ENCODE assay signal across 18 cellular contexts in genomic region chr4:87180767-87181166, GRCh38.
DNase-seq lines count a peak whose midpoint lies in the region; ATAC-seq and FAIRE-seq lines count a peak whose summit lies in the region.
"Had no signal": no experiment of that assay in that cellular context is flagged by ENCODE, and none has a peak within 500 bp of the region (broad histone marks: within the 10 kb centered on the region; RNA-seq: fewer than 3 reads in every experiment).

No MANE protein-coding gene starts in this region.

- H3K9me3 ChIP-seq in adipocyte (ENCODE audit: control insufficient read depth, low read length): no peaks in the 10 kb centered on the region

- DNase-seq in EL (peak; percentile 27), adipocyte (ENCODE audit: low read depth) (peak; percentile 40), fibroblast of gingiva (ENCODE audit: low read depth) (peak; percentile 23), iris pigment epithelial cell (ENCODE audit: low read depth) (peak; percentile 50), substantia nigra (lab: John Stamatoyannopoulos, UW) (no peak), GM19239 (ENCODE audit: insufficient read length, low spot score) (no peak)
- DNase-seq: ACHN; C1 segment of cervical spinal cord; Calu3; CD4-positive, alpha-beta T cell; DMS 273 treated with DMSO at 0.1 percent for 48 hours; GDM1; HCEC 1CT had no signal

- no peaks in the 10 kb centered on the region for H3K27me3 ChIP-seq in adipocyte (replicated peaks; ENCODE audit: control insufficient read depth, insufficient read depth, low read length)

- ATAC-seq in GM21576 (IDR thresholded peaks at IDR 0.05; ENCODE audit: unreplicated experiment) (no peak), GM19455 (IDR thresholded peaks at IDR 0.05; ENCODE audit: unreplicated experiment) (no peak)
- ATAC-seq: HepG2 had no signal

- peaks cover 9% of the 10 kb centered on the region for H3K36me3 ChIP-seq in adipocyte (ENCODE audit: control insufficient read depth, insufficient read depth, low read length, severe bottlenecking)

- no peak overlapping the region for H3K27ac ChIP-seq in substantia nigra (ENCODE audit: low read depth, low read length, poor library complexity, severe bottlenecking)

- H3K4me1 ChIP-seq in adipocyte (ENCODE audit: control insufficient read depth, insufficient read depth, low read length): peaks cover 4% of the 10 kb centered on the region

- H3K9ac ChIP-seq in adipocyte (ENCODE audit: low read length): no peak overlapping the region

- no peak overlapping the region for H3K4me3 ChIP-seq in adipocyte (ENCODE audit: low read length)

- FAIRE-seq in GM19239 (lab: Jason Lieb, UNC): no peak
- FAIRE-seq: GM12892, HepG2, HTR-8/SVneo had no signal

Comparison
In these comparisons a context has a peak if more than half of its experiments do, and no peak if none do; other contexts are left out.
1. DNase-seq: peak in EL (single experiment), adipocyte (single experiment), fibroblast of gingiva (single experiment) and iris pigment epithelial cell (single experiment); none in substantia nigra (0 of 49) and GM19239 (single experiment).